Comparison of ENCODE assay signal across 1 cellular context in the genomic region with DNA sequence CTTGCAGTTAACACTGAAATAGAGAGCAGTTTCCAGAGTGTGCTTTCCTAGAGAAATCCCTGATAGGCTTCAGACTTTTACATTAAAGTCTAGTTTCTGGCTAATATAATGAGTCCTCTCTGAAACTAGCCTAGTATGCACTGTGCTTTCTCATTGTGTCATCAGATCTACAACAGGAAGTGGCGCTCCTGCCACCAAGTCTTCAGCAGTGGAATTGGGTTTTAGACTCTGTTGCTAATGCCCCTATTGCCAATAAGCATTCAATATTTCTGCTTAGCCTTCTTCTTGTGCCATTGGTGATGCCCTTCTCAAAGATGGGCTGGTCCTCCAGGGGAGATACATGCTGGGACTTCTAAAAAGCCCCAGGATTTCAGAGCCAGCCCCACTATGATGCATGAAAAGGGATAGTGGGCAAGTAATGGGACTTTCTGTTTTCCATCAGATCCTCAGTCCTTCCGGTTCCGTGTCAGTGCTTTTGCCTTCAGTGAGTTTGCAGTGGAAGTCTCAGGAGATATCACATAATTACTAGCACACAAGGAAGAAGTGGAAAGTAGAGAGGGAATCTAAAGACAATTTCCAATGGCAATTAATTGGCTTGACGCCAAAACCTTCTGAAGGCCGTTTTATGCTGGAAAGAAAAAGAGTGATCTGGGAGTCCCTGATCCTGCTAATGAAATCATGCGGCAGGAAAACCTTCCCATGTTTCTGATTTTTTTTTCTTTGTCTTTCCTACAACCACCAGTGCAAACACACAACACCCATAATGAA.
TF ChIP-seq lines count a peak whose summit lies in the region.

No MANE protein-coding gene starts in this region.

TF ChIP-seq in K562, 482 proteins besides CTCF, POLR2A, EP300 and RAD21 (continued from another document and continues in another):
- TF ChIP-seq ZNF175 (CRISPR knock-in tag; IDR thresholded peaks at IDR 0.05; ENCODE audit: low read depth) (peak; percentile 84), NR3C1 (CRISPR knock-in tag; IDR thresholded peaks at IDR 0.05) (no peak), ILK (tag; IDR thresholded peaks at IDR 0.05; ENCODE audit: borderline replicate concordance, low read depth) (no peak), HMG20B (CRISPR knock-in tag; IDR thresholded peaks at IDR 0.05) (no peak), SMAD4 (CRISPR knock-in tag; conservative IDR thresholded peaks at IDR 0.05) (0 out of 2 replicates have a peak, but pooled peaks have one; percentile 44), ZNF764 (CRISPR knock-in tag; IDR thresholded peaks at IDR 0.05; ENCODE audit: low read depth) (no peak), ZNF644 (tag; IDR thresholded peaks at IDR 0.05; ENCODE audit: low read depth) (no peak), SRSF9 (IDR thresholded peaks at IDR 0.05; ENCODE audit: borderline replicate concordance, low read depth, low read length) (no peak), FOXJ3 (CRISPR knock-in tag; IDR thresholded peaks at IDR 0.05) (no peak), ZNF589 (CRISPR knock-in tag; IDR thresholded peaks at IDR 0.05; ENCODE audit: low read depth) (peak; percentile 85), NFIC (IDR thresholded peaks at IDR 0.05) (peak; percentile 96), KLF6 (CRISPR knock-in tag; IDR thresholded peaks at IDR 0.05; ENCODE audit: borderline replicate concordance) (0 out of 2 replicates have a peak, but pooled peaks have one; percentile 8), ZNF507 (tag; conservative IDR thresholded peaks at IDR 0.05) (no peak), TRIM24 (IDR thresholded peaks at IDR 0.05) (no peak), SAP30 (IDR thresholded peaks at IDR 0.05; ENCODE audit: borderline replicate concordance, insufficient read depth, low read depth, low read length, poor library complexity, severe bottlenecking) (no peak), CEBPG (CRISPR knock-in tag; IDR thresholded peaks at IDR 0.05) (no peak), CEBPG (tag; conservative IDR thresholded peaks at IDR 0.05 in 1 of 2, IDR thresholded peaks at IDR 0.05 in 1 of 2) (peak in 1 of 2 experiments; percentile 62; a peak in 2 of 4 replicates), SETDB1 (IDR thresholded peaks at IDR 0.05; ENCODE audit: low read length) (no peak), ZNF79 (CRISPR knock-in tag; IDR thresholded peaks at IDR 0.05; ENCODE audit: low read depth) (0 out of 2 replicates have a peak, but pooled peaks have one; percentile 25), ZNF583 (CRISPR knock-in tag; IDR thresholded peaks at IDR 0.05) (no peak), SNIP1 (IDR thresholded peaks at IDR 0.05; ENCODE audit: low read depth) (no peak), MED1 (CRISPR knock-in tag; IDR thresholded peaks at IDR 0.05; ENCODE audit: borderline replicate concordance) (no peak), TBL1XR1 (IDR thresholded peaks at IDR 0.05; ENCODE audit: low read length in 2 of 2) (no peak), CSDE1 (IDR thresholded peaks at IDR 0.05) (no peak), ZNF3 (CRISPR knock-in tag; IDR thresholded peaks at IDR 0.05) (no peak)
- TF ChIP-seq, protein P1, sequence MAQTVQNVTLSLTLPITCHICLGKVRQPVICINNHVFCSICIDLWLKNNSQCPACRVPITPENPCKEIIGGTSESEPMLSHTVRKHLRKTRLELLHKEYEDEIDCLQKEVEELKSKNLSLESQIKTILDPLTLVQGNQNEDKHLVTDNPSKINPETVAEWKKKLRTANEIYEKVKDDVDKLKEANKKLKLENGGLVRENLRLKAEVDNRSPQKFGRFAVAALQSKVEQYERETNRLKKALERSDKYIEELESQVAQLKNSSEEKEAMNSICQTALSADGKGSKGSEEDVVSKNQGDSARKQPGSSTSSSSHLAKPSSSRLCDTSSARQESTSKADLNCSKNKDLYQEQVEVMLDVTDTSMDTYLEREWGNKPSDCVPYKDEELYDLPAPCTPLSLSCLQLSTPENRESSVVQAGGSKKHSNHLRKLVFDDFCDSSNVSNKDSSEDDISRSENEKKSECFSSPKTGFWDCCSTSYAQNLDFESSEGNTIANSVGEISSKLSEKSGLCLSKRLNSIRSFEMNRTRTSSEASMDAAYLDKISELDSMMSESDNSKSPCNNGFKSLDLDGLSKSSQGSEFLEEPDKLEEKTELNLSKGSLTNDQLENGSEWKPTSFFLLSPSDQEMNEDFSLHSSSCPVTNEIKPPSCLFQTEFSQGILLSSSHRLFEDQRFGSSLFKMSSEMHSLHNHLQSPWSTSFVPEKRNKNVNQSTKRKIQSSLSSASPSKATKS (CRISPR knock-in tag; IDR thresholded peaks at IDR 0.05), result no peak
- TF ChIP-seq, protein P2, sequence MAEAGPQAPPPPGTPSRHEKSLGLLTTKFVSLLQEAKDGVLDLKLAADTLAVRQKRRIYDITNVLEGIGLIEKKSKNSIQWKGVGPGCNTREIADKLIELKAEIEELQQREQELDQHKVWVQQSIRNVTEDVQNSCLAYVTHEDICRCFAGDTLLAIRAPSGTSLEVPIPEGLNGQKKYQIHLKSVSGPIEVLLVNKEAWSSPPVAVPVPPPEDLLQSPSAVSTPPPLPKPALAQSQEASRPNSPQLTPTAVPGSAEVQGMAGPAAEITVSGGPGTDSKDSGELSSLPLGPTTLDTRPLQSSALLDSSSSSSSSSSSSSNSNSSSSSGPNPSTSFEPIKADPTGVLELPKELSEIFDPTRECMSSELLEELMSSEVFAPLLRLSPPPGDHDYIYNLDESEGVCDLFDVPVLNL (CRISPR knock-in tag; IDR thresholded peaks at IDR 0.05; ENCODE audit: low read depth), result no peak
- TF ChIP-seq, protein P3, sequence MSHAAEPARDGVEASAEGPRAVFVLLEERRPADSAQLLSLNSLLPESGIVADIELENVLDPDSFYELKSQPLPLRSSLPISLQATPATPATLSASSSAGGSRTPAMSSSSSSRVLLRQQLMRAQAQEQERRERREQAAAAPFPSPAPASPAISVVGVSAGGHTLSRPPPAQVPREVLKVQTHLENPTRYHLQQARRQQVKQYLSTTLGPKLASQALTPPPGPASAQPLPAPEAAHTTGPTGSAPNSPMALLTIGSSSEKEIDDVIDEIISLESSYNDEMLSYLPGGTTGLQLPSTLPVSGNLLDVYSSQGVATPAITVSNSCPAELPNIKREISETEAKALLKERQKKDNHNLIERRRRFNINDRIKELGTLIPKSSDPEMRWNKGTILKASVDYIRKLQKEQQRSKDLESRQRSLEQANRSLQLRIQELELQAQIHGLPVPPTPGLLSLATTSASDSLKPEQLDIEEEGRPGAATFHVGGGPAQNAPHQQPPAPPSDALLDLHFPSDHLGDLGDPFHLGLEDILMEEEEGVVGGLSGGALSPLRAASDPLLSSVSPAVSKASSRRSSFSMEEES (CRISPR knock-in tag; IDR thresholded peaks at IDR 0.05), result no peak
- TF ChIP-seq, protein P4, sequence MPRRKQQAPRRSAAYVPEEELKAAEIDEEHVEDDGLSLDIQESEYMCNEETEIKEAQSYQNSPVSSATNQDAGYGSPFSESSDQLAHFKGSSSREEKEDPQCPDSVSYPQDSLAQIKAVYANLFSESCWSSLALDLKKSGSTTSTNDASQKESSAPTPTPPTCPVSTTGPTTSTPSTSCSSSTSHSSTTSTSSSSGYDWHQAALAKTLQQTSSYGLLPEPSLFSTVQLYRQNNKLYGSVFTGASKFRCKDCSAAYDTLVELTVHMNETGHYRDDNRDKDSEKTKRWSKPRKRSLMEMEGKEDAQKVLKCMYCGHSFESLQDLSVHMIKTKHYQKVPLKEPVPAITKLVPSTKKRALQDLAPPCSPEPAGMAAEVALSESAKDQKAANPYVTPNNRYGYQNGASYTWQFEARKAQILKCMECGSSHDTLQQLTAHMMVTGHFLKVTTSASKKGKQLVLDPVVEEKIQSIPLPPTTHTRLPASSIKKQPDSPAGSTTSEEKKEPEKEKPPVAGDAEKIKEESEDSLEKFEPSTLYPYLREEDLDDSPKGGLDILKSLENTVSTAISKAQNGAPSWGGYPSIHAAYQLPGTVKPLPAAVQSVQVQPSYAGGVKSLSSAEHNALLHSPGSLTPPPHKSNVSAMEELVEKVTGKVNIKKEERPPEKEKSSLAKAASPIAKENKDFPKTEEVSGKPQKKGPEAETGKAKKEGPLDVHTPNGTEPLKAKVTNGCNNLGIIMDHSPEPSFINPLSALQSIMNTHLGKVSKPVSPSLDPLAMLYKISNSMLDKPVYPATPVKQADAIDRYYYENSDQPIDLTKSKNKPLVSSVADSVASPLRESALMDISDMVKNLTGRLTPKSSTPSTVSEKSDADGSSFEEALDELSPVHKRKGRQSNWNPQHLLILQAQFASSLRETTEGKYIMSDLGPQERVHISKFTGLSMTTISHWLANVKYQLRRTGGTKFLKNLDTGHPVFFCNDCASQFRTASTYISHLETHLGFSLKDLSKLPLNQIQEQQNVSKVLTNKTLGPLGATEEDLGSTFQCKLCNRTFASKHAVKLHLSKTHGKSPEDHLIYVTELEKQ (CRISPR knock-in tag; IDR thresholded peaks at IDR 0.05), result no peak
- TF ChIP-seq, protein P5, sequence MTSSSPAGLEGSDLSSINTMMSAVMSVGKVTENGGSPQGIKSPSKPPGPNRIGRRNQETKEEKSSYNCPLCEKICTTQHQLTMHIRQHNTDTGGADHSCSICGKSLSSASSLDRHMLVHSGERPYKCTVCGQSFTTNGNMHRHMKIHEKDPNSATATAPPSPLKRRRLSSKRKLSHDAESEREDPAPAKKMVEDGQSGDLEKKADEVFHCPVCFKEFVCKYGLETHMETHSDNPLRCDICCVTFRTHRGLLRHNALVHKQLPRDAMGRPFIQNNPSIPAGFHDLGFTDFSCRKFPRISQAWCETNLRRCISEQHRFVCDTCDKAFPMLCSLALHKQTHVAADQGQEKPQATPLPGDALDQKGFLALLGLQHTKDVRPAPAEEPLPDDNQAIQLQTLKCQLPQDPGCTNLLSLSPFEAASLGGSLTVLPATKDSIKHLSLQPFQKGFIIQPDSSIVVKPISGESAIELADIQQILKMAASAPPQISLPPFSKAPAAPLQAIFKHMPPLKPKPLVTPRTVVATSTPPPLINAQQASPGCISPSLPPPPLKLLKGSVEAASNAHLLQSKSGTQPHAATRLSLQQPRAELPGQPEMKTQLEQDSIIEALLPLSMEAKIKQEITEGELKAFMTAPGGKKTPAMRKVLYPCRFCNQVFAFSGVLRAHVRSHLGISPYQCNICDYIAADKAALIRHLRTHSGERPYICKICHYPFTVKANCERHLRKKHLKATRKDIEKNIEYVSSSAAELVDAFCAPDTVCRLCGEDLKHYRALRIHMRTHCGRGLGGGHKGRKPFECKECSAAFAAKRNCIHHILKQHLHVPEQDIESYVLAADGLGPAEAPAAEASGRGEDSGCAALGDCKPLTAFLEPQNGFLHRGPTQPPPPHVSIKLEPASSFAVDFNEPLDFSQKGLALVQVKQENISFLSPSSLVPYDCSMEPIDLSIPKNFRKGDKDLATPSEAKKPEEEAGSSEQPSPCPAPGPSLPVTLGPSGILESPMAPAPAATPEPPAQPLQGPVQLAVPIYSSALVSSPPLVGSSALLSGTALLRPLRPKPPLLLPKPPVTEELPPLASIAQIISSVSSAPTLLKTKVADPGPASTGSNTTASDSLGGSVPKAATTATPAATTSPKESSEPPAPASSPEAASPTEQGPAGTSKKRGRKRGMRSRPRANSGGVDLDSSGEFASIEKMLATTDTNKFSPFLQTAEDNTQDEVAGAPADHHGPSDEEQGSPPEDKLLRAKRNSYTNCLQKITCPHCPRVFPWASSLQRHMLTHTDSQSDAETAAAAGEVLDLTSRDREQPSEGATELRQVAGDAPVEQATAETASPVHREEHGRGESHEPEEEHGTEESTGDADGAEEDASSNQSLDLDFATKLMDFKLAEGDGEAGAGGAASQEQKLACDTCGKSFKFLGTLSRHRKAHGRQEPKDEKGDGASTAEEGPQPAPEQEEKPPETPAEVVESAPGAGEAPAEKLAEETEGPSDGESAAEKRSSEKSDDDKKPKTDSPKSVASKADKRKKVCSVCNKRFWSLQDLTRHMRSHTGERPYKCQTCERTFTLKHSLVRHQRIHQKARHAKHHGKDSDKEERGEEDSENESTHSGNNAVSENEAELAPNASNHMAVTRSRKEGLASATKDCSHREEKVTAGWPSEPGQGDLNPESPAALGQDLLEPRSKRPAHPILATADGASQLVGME (CRISPR knock-in tag; IDR thresholded peaks at IDR 0.05), result peak; percentile 61; the same call in 1 of the 2 replicates
- TF ChIP-seq, protein P6, sequence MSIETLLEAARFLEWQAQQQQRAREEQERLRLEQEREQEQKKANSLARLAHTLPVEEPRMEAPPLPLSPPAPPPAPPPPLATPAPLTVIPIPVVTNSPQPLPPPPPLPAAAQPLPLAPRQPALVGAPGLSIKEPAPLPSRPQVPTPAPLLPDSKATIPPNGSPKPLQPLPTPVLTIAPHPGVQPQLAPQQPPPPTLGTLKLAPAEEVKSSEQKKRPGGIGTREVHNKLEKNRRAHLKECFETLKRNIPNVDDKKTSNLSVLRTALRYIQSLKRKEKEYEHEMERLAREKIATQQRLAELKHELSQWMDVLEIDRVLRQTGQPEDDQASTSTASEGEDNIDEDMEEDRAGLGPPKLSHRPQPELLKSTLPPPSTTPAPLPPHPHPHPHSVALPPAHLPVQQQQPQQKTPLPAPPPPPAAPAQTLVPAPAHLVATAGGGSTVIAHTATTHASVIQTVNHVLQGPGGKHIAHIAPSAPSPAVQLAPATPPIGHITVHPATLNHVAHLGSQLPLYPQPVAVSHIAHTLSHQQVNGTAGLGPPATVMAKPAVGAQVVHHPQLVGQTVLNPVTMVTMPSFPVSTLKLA (conservative IDR thresholded peaks at IDR 0.05), result no peak
- TF ChIP-seq, protein P7, sequence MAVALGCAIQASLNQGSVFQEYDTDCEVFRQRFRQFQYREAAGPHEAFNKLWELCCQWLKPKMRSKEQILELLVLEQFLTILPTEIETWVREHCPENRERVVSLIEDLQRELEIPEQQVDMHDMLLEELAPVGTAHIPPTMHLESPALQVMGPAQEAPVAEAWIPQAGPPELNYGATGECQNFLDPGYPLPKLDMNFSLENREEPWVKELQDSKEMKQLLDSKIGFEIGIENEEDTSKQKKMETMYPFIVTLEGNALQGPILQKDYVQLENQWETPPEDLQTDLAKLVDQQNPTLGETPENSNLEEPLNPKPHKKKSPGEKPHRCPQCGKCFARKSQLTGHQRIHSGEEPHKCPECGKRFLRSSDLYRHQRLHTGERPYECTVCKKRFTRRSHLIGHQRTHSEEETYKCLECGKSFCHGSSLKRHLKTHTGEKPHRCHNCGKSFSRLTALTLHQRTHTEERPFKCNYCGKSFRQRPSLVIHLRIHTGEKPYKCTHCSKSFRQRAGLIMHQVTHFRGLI (CRISPR knock-in tag; IDR thresholded peaks at IDR 0.05), result peak; percentile 55; the same call in 1 of the 2 replicates
- TF ChIP-seq, protein P8, sequence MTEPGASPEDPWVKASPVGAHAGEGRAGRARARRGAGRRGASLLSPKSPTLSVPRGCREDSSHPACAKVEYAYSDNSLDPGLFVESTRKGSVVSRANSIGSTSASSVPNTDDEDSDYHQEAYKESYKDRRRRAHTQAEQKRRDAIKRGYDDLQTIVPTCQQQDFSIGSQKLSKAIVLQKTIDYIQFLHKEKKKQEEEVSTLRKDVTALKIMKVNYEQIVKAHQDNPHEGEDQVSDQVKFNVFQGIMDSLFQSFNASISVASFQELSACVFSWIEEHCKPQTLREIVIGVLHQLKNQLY (CRISPR knock-in tag; conservative IDR thresholded peaks at IDR 0.05), result no peak
